In genomic region chr6:32862725-32863124, GRCh38 we compare ENCODE assay signal across 1 cellular context.
A peak's percentile ranks its signal among the peaks of the same experiment; 100 is the strongest.
TF ChIP-seq lines count a peak whose summit lies in the region.

No MANE protein-coding gene starts in this region.

TF ChIP-seq in HepG2, 621 proteins besides CTCF, POLR2A, EP300 and RAD21:
- TF ChIP-seq KDM2A (CRISPR knock-in tag; IDR thresholded peaks at IDR 0.05; ENCODE audit: borderline replicate concordance, low read depth) = no peak
- no peak for TF ChIP-seq HNF1B (CRISPR knock-in tag; IDR thresholded peaks at IDR 0.05)
- no peak for TF ChIP-seq ZNF275 (CRISPR knock-in tag; IDR thresholded peaks at IDR 0.05; ENCODE audit: borderline replicate concordance)
- no peak for TF ChIP-seq KDM3A (CRISPR knock-in tag; IDR thresholded peaks at IDR 0.05; ENCODE audit: low read depth)
- TF ChIP-seq AKNA (CRISPR knock-in tag; IDR thresholded peaks at IDR 0.05; ENCODE audit: borderline replicate concordance) = no peak
- no peak for TF ChIP-seq ZFP1 (CRISPR knock-in tag; IDR thresholded peaks at IDR 0.05)
- no peak for TF ChIP-seq MYNN (CRISPR knock-in tag; IDR thresholded peaks at IDR 0.05; ENCODE audit: low read depth)
- TF ChIP-seq ZBTB37 (CRISPR knock-in tag; IDR thresholded peaks at IDR 0.05) = no peak
- peak; percentile 29; the same call in 1 of the 2 replicates for TF ChIP-seq CEBPG (CRISPR knock-in tag; IDR thresholded peaks at IDR 0.05)
- no peak for TF ChIP-seq CBX2 (IDR thresholded peaks at IDR 0.05; ENCODE audit: low read depth, low read length)
- no peak for TF ChIP-seq CBX2 (CRISPR knock-in tag; IDR thresholded peaks at IDR 0.05; ENCODE audit: low read depth)
- peak; percentile 78 for TF ChIP-seq CEBPB (IDR thresholded peaks at IDR 0.05; ENCODE audit: borderline replicate concordance, low read depth, low read length)
- TF ChIP-seq PAX8 (CRISPR knock-in tag; IDR thresholded peaks at IDR 0.05; ENCODE audit: borderline replicate concordance) = no peak
- TF ChIP-seq RFXANK (CRISPR knock-in tag; IDR thresholded peaks at IDR 0.05) = no peak
- no peak for TF ChIP-seq ZNF776 (CRISPR knock-in tag; IDR thresholded peaks at IDR 0.05)
- no peak for TF ChIP-seq ZNF546 (CRISPR knock-in tag; conservative IDR thresholded peaks at IDR 0.05)
- no peak for TF ChIP-seq ATF2 (CRISPR knock-in tag; IDR thresholded peaks at IDR 0.05)
- no peak for TF ChIP-seq ZNF512B (CRISPR knock-in tag; IDR thresholded peaks at IDR 0.05; ENCODE audit: borderline replicate concordance)
